Comparison of ENCODE assay signal across 20 cellular contexts in genomic region chr14:79328863-79329262, GRCh38.
"Had no signal": no experiment of that assay in that cellular context is flagged by ENCODE, and none has a peak within 500 bp of the region (broad histone marks: within the 10 kb centered on the region; RNA-seq: fewer than 3 reads in every experiment).

No MANE protein-coding gene starts in this region.

- DNase-seq: activated CD4-positive, alpha-beta T cell treated with anti-CD3 and anti-CD28 coated beads for 36 hours; activated CD4-positive, alpha-beta T cell treated with anti-CD3 and anti-CD28 coated beads, Interleukin-2, amount 50 U/mL, for 48 hours; activated gamma-delta T cell treated with Interleukin-2 at 50 U/mL for 16 hours; body of pancreas; effector CD4-positive, alpha-beta T cell; islet precursor cell; left colon; lower lobe of right lung; natural killer cell; sigmoid colon; spleen; stimulated activated CD4-positive, alpha-beta T cell treated with anti-CD3 and anti-CD28 coated beads, Interleukin-4, amount 100 ng/mL, for 4 hours; upper lobe of right lung had no signal

- H3K27ac ChIP-seq: body of pancreas, coronary artery, hepatocyte, lower lobe of right lung, parathyroid adenoma, sigmoid colon, spleen, upper lobe of right lung had no signal

- H3K4me3 Mint-ChIP-seq: activated CD4-positive, alpha-beta T cell treated with anti-CD3 and anti-CD28 coated beads for 36 hours; activated naive CD8-positive, alpha-beta T cell; central memory CD8-positive, alpha-beta T cell; natural killer cell; stimulated activated memory B cell treated with anti-CD40 and anti-IgM and Interleukin-4, amounts not matched to agents 10 μg/mL and 1 μg/mL and 100 μg/mL, for 72 hours; WTC11 had no signal

- H3K36me3 Mint-ChIP-seq: activated naive CD8-positive, alpha-beta T cell; natural killer cell; stimulated activated memory B cell treated with anti-CD40 and anti-IgM and Interleukin-4, amounts not matched to agents 10 μg/mL and 1 μg/mL and 100 μg/mL, for 72 hours had no signal

- H3K27ac Mint-ChIP-seq: activated CD4-positive, alpha-beta T cell treated with anti-CD3 and anti-CD28 coated beads for 36 hours; activated naive CD8-positive, alpha-beta T cell; natural killer cell; stimulated activated memory B cell treated with anti-CD40 and anti-IgM and Interleukin-4, amounts not matched to agents 10 μg/mL and 1 μg/mL and 100 μg/mL, for 72 hours; WTC11 had no signal

- H3K27me3 Mint-ChIP-seq: activated CD4-positive, alpha-beta T cell treated with anti-CD3 and anti-CD28 coated beads for 36 hours; activated naive CD8-positive, alpha-beta T cell; central memory CD8-positive, alpha-beta T cell; stimulated activated memory B cell treated with anti-CD40 and anti-IgM and Interleukin-4, amounts not matched to agents 10 μg/mL and 1 μg/mL and 100 μg/mL, for 72 hours had no signal

- H3K36me3 ChIP-seq: lower lobe of right lung, sigmoid colon, spleen, upper lobe of right lung had no signal

- H3K4me1 ChIP-seq: lower lobe of right lung, spleen, upper lobe of right lung had no signal

- H3K4me3 ChIP-seq: body of pancreas, coronary artery, hepatocyte, lower lobe of right lung, sigmoid colon, spleen, upper lobe of right lung had no signal

- H3K4me1 Mint-ChIP-seq: activated CD4-positive, alpha-beta T cell treated with anti-CD3 and anti-CD28 coated beads for 36 hours; central memory CD8-positive, alpha-beta T cell; natural killer cell; stimulated activated memory B cell treated with anti-CD40 and anti-IgM and Interleukin-4, amounts not matched to agents 10 μg/mL and 1 μg/mL and 100 μg/mL, for 72 hours had no signal

- H3K9me3 ChIP-seq: body of pancreas, lower lobe of right lung, sigmoid colon, spleen, upper lobe of right lung had no signal
